In the genomic region with DNA sequence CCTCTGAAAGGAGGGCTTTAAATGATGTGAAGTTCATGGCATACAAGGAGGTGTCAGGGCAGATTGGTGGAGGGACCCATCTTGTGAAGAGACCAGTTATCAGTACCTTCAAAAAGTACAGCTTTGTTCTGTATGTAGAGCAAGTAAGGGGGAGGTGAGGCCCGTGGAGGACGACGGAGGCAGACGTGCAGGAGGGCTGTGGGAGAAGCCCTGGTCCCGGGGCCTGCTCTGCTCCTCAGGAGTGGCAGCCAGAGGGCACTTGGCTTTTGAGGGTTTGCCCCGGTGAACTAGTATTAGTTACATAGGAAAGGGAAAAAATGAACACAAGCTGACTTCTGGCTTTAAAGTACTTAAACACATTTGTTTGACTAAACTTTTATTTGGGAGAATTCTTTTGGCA, we compare ENCODE assay signal across 15 cellular contexts.
"Had no signal": no experiment of that assay in that cellular context is flagged by ENCODE, and none has a peak within 500 bp of the region (broad histone marks: within the 10 kb centered on the region; RNA-seq: fewer than 3 reads in every experiment).

No MANE protein-coding gene starts in this region.

- H3K4me3 Mint-ChIP-seq: activated T-helper 1 cell treated with anti-CD3 and anti-CD28 coated beads, Interleukin-12 subunit alpha, Interleukin-12 subunit beta, Interleukin-2, Interleukin-4 antibody, amounts not matched to agents 30 ng/mL and 10 ng/mL and 1 ng/mL, durations not matched to agents 14 hours and 24 hours and 36 hours had no signal

- H3K9me3 Mint-ChIP-seq: activated T-helper 1 cell treated with anti-CD3 and anti-CD28 coated beads, Interleukin-12 subunit alpha, Interleukin-12 subunit beta, Interleukin-2, Interleukin-4 antibody, amounts not matched to agents 30 ng/mL and 10 ng/mL and 1 ng/mL, durations not matched to agents 14 hours and 24 hours and 36 hours had no signal

- H3K27me3 ChIP-seq: colonic mucosa, heart right ventricle, pancreas, thyroid gland had no signal

- H3K4me3 ChIP-seq: colonic mucosa, heart right ventricle, pancreas, thyroid gland had no signal

- ATAC-seq: heart right ventricle, left lobe of liver, pancreas, SK-N-SH treated with all-trans-retinoic acid at 6 μM for 48 hours had no signal

- H3K4me1 ChIP-seq: colonic mucosa, pancreas, thyroid gland had no signal

- DNase-seq: activated CD4-positive, alpha-beta T cell treated with anti-CD3 and anti-CD28 coated beads, Interleukin-2, amount 50 U/mL, for 1 hour; activated CD4-positive, CD25-positive, alpha-beta regulatory T cell; activated naive CD4-positive, alpha-beta T cell treated with anti-CD3 and anti-CD28 coated beads, Interleukin-2, amount 50 U/mL, for 16 hours; aorta; colonic mucosa; foreskin melanocyte; heart right ventricle; mammary epithelial cell; pancreas; stimulated activated CD4-positive, alpha-beta T cell treated with anti-CD3 and anti-CD28 coated beads, Interleukin-2, amount 100 ng/mL, for 48 hours; T-helper 2 cell; thyroid gland had no signal

- H3K27ac Mint-ChIP-seq: activated T-helper 1 cell treated with anti-CD3 and anti-CD28 coated beads, Interleukin-12 subunit alpha, Interleukin-12 subunit beta, Interleukin-2, Interleukin-4 antibody, amounts not matched to agents 30 ng/mL and 10 ng/mL and 1 ng/mL, durations not matched to agents 14 hours and 24 hours and 36 hours had no signal

- H3K9me3 ChIP-seq: colonic mucosa, heart right ventricle, pancreas, thyroid gland had no signal

- H3K27ac ChIP-seq: colonic mucosa, heart right ventricle, pancreas, thyroid gland had no signal
